ENCODE assay signal across 16 cellular contexts in the genomic region with DNA sequence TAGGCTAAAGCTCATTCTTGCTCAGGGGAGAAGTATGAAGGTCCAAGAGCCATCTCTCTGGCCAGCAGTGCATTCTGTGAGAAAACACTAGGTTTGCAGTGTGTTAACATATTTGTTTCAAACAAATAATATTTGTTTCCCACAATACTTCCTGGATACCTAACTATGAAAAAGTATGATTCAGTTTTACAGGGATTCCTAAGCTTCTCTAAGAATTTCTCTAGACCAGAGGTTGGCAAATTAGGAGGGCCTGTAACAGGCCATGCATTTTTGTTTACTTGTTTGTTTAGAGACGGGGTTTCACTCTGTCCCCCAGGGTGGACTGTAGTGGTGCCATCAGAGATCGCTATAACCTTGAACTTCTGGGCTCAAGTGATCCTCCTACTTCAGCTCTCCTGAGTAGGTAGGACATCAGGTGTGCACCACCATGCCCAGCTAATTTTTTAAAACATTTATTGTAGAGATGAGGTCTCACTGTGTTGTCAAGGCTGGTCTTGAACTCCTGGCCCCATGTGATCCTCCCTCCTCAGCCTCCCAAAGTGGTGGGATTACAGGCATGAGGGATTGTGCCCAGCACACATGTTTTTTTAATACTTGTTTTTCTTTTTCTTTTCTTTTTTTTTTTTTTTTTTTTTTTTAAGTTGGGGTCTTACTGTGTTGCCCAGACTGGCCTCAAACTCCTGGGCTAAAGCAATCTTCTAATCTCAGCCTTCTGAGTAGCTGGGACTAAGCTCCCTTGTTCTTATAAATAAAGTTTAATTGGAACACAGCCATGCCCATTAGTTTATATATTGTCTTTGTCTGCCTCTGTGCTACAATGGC.
DNase-seq lines count a peak whose midpoint lies in the region; FAIRE-seq and TF ChIP-seq lines count a peak whose summit lies in the region.
"Had no signal": no experiment of that assay in that cellular context is flagged by ENCODE, and none has a peak within 500 bp of the region (broad histone marks: within the 10 kb centered on the region; RNA-seq: fewer than 3 reads in every experiment).

No MANE protein-coding gene starts in this region.

- TF ChIP-seq CTCF in HEK293 (tag by site-specific recombination; IDR thresholded peaks at IDR 0.05) (no peak), SK-N-SH (IDR thresholded peaks at IDR 0.05) (no peak), glutamatergic neuron (IDR thresholded peaks at IDR 0.05; ENCODE audit: partially characterized antibody, unreplicated experiment) (no peak), foreskin fibroblast (IDR thresholded peaks at IDR 0.05; ENCODE audit: low read depth, low read length) (no peak)

- peak overlapping the region; percentile 84 for H4K91ac ChIP-seq in trophoblast cell (ENCODE audit: low read depth, low read length)

- H2AFZ ChIP-seq in SK-N-SH (ENCODE audit: low read depth) (no peak overlapping the region), trophoblast cell (ENCODE audit: insufficient read depth, low read length, poor library complexity) (no peak overlapping the region)

- DNase-seq in SK-N-SH (no peak), glutamatergic neuron (no peak), trophoblast cell (peak in 1 of 2 donors; percentile 33), foreskin fibroblast (no peak), GM19239 (ENCODE audit: insufficient read length, low spot score) (no peak)
- DNase-seq in activated CD8-positive, alpha-beta memory T cell treated with anti-CD3 and anti-CD28 coated beads for 24 hours, result no peak
- DNase-seq: amniotic stem cell; BE2C; gastrocnemius medialis; NCI-H1105 treated with DMSO at 0.1 percent for 48 hours; NCI-H748 treated with DMSO at 0.1 percent for 48 hours; stimulated activated CD4-positive, alpha-beta T cell treated with anti-CD3 and anti-CD28 coated beads, Interleukin-2, amount 100 ng/mL, for 24 hours; substantia nigra; T-helper 1 cell had no signal

- no peak for TF ChIP-seq RAD21 in SK-N-SH (IDR thresholded peaks at IDR 0.05; ENCODE audit: low read length)

- peak overlapping the region; percentile 71 for H2BK5ac ChIP-seq in trophoblast cell (ENCODE audit: low read depth, low read length, poor library complexity)

- peak overlapping the region; percentile 46 for H3K14ac ChIP-seq in trophoblast cell (ENCODE audit: low read length)

- H3K4me3 ChIP-seq in HEK293 (ENCODE audit: low read depth, low read length), result no peak overlapping the region
- H3K4me3 ChIP-seq in SK-N-SH (ENCODE audit: low read depth in 2 of 2, low read length in 1 of 2), result no peak overlapping the region
- no peak overlapping the region for H3K4me3 ChIP-seq in trophoblast cell (ENCODE audit: low read depth, low read length)
- no peak overlapping the region for H3K4me3 ChIP-seq in foreskin fibroblast (ENCODE audit: low read depth in 1 of 2, low read length in 2 of 2)
- H3K4me3 ChIP-seq: gastrocnemius medialis had no signal

- H3K36me3 Mint-ChIP-seq in glutamatergic neuron (ENCODE audit: unreplicated experiment), result no peaks in the 10 kb centered on the region

- peaks cover 59% of the 10 kb centered on the region for H3F3A ChIP-seq in SK-N-SH (replicated peaks; ENCODE audit: insufficient read depth)

- POLR2A ChIA-PET in HEK293 (lab: Yijun Ruan, JAX), result no interaction called here
- POLR2A ChIA-PET in SK-N-SH (lab: Yijun Ruan, JAX), result no interaction called here

- H3K36me3 ChIP-seq in HEK293 (ENCODE audit: control insufficient read depth in 2 of 2, insufficient read depth in 1 of 2, low read length in 2 of 2), result no peaks in the 10 kb centered on the region
- H3K36me3 ChIP-seq in SK-N-SH (replicated peaks in 1 of 2; ENCODE audit: control insufficient read depth in 1 of 2, insufficient read depth in 2 of 2, low read length in 1 of 2), result peaks cover 8 to 14% of the 10 kb centered on the region in 2 experiments
- no peaks in the 10 kb centered on the region for H3K36me3 ChIP-seq in trophoblast cell (ENCODE audit: control insufficient read depth in 1 of 2, insufficient read depth in 2 of 2, low read length in 2 of 2)
- H3K36me3 ChIP-seq: BE2C, gastrocnemius medialis had no signal

- no peak overlapping the region for H3K4me3 Mint-ChIP-seq in glutamatergic neuron (ENCODE audit: unreplicated experiment)

- no peak for TF ChIP-seq EP300 in SK-N-SH (IDR thresholded peaks at IDR 0.05; ENCODE audit: borderline replicate concordance in 1 of 2, low read depth in 1 of 2, low read length in 1 of 2)

- no peak overlapping the region for H3K27ac ChIP-seq in HEK293 (ENCODE audit: extremely low read depth, low read depth, low read length)
- peak overlapping the region; percentile 91 to 99; a peak in 3 of 4 replicates for H3K27ac ChIP-seq in SK-N-SH (ENCODE audit: low read depth in 2 of 2, low read length in 1 of 2)
- H3K27ac ChIP-seq in trophoblast cell (ENCODE audit: low read depth, low read length), result peak overlapping the region; percentile 95
- H3K27ac ChIP-seq: gastrocnemius medialis had no signal

- H3K27me3 ChIP-seq in SK-N-SH (ENCODE audit: insufficient read depth) (no peaks in the 10 kb centered on the region), trophoblast cell (ENCODE audit: insufficient read depth, low read length) (no peaks in the 10 kb centered on the region)
- H3K27me3 ChIP-seq: BE2C, gastrocnemius medialis had no signal

- no peaks in the 10 kb centered on the region for H3K9me3 Mint-ChIP-seq in glutamatergic neuron (ENCODE audit: unreplicated experiment)

- no peak overlapping the region for H3K23ac ChIP-seq in trophoblast cell (ENCODE audit: low read length)

- H3K9me2 ChIP-seq in SK-N-SH, result no peaks in the 10 kb centered on the region

- H4K20me1 ChIP-seq in SK-N-SH (ENCODE audit: insufficient read depth), result no peaks in the 10 kb centered on the region

- CTCF ChIA-PET in HEK293 (lab: Yijun Ruan, JAX) (interaction anchor here (0.6 to 1.7 kb wide), 8 partner anchors 13 to 141 kb away, joined by 3 to 8 read pairs (median 3); no protein-coding TSS in a partner anchor), SK-N-SH (lab: Yijun Ruan, JAX) (interaction anchor here (0.9 to 1.9 kb wide), 2 partner anchors 11 to 21 kb away, joined by 3 to 5 read pairs; no protein-coding TSS in a partner anchor)

- peaks cover 14% of the 10 kb centered on the region for H3K4me1 Mint-ChIP-seq in glutamatergic neuron (ENCODE audit: low read depth, unreplicated experiment)

- H4K12ac ChIP-seq in trophoblast cell (ENCODE audit: low read depth, low read length), result no peak overlapping the region

- H3K79me2 ChIP-seq in SK-N-SH (ENCODE audit: insufficient read depth) (peaks cover 79% of the 10 kb centered on the region), trophoblast cell (ENCODE audit: control insufficient read depth, insufficient read depth, low read length, poor library complexity) (peaks cover 3% of the 10 kb centered on the region)

- peak overlapping the region; percentile 42 for H4K8ac ChIP-seq in trophoblast cell (ENCODE audit: low read depth, low read length)

- H3K4me1 ChIP-seq in HEK293 (ENCODE audit: control insufficient read depth, insufficient read depth, low read length), result peaks cover 33% of the 10 kb centered on the region
- H3K4me1 ChIP-seq in SK-N-SH (ENCODE audit: control insufficient read depth in 1 of 2, insufficient read depth in 2 of 2, low read depth in 1 of 2, low read length in 1 of 2), result peaks cover 0 to 25% of the 10 kb centered on the region in 2 experiments; a peak in 3 of 4 replicates
- peaks cover 8 to 10% of the 10 kb centered on the region in 2 experiments for H3K4me1 ChIP-seq in trophoblast cell (ENCODE audit: control insufficient read depth in 1 of 2, insufficient read depth in 2 of 2, low read length in 2 of 2)
- H3K4me1 ChIP-seq: BE2C, gastrocnemius medialis had no signal

- H3K9ac ChIP-seq in SK-N-SH (peak overlapping the region; percentile 69; the same call in 1 of the 2 replicates), trophoblast cell (ENCODE audit: low read length) (no peak overlapping the region)

- H3K27ac Mint-ChIP-seq in glutamatergic neuron (ENCODE audit: unreplicated experiment), result peak overlapping the region; percentile 67

- H3K9me3 ChIP-seq in HEK293 (ENCODE audit: control insufficient read depth, insufficient read depth, low read depth, low read length) (no peaks in the 10 kb centered on the region), SK-N-SH (no peaks in the 10 kb centered on the region), trophoblast cell (ENCODE audit: insufficient read depth, low read depth, low read length) (no peaks in the 10 kb centered on the region)
- H3K9me3 ChIP-seq: BE2C, gastrocnemius medialis had no signal

- H2BK120ac ChIP-seq in trophoblast cell (ENCODE audit: insufficient read depth, low read length, poor library complexity), result peak overlapping the region; percentile 98

- H3K4me2 ChIP-seq in SK-N-SH (peak overlapping the region; percentile 42; the same call in 1 of the 2 replicates), trophoblast cell (ENCODE audit: low read length) (no peak overlapping the region)

- FAIRE-seq in GM19239 (lab: Jason Lieb, UNC), result no peak
- FAIRE-seq: endometrium had no signal

- peaks cover 20% of the 10 kb centered on the region for H3K79me1 ChIP-seq in trophoblast cell (ENCODE audit: low read length)

- no peaks in the 10 kb centered on the region for H3K27me3 Mint-ChIP-seq in glutamatergic neuron (ENCODE audit: unreplicated experiment)

- peak overlapping the region; percentile 95 for H2BK12ac ChIP-seq in trophoblast cell (ENCODE audit: low read length)

- H2AK5ac ChIP-seq in trophoblast cell (ENCODE audit: low read length), result peak overlapping the region; percentile 95

- 59% methylated on average over 2 of the region's 2 CpGs for WGBS in SK-N-SH (ENCODE audit: low lambda C conversion rate)
- no CpG with 5 or more reads among the region's 2 CpGs for WGBS in trophoblast cell (ENCODE audit: extremely low coverage, insufficient coverage, insufficient read length)

- peak overlapping the region; percentile 96 for H3K4ac ChIP-seq in trophoblast cell (ENCODE audit: low read depth, low read length)

- peak overlapping the region; percentile 87 for H3K18ac ChIP-seq in trophoblast cell (ENCODE audit: low read length)

TF ChIP-seq in HEK293, 187 proteins besides CTCF, POLR2A, EP300 and RAD21 (continues in another document):
- TF ChIP-seq, protein P1, sequence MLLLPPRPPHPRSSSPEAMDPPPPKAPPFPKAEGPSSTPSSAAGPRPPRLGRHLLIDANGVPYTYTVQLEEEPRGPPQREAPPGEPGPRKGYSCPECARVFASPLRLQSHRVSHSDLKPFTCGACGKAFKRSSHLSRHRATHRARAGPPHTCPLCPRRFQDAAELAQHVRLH (tag by site-specific recombination; IDR thresholded peaks at IDR 0.05), result 0 out of 2 replicates have a peak, but pooled peaks have one; percentile 19
- TF ChIP-seq ZNF121 (tag by site-specific recombination; IDR thresholded peaks at IDR 0.05), result peak; percentile 59; the same call in 1 of the 2 replicates

TF ChIP-seq in SK-N-SH, 30 proteins besides CTCF, POLR2A, EP300 and RAD21 (continues in another document):
- no peak for TF ChIP-seq TEAD4 (IDR thresholded peaks at IDR 0.05; ENCODE audit: borderline replicate concordance, insufficient read depth)
- no peak for TF ChIP-seq CHD2 (IDR thresholded peaks at IDR 0.05; ENCODE audit: low read length, partially characterized antibody)
- no peak for TF ChIP-seq SMC3 (IDR thresholded peaks at IDR 0.05; ENCODE audit: low read depth, low read length)
